Comparison of ENCODE assay signal across 1 cellular context in the genomic region with DNA sequence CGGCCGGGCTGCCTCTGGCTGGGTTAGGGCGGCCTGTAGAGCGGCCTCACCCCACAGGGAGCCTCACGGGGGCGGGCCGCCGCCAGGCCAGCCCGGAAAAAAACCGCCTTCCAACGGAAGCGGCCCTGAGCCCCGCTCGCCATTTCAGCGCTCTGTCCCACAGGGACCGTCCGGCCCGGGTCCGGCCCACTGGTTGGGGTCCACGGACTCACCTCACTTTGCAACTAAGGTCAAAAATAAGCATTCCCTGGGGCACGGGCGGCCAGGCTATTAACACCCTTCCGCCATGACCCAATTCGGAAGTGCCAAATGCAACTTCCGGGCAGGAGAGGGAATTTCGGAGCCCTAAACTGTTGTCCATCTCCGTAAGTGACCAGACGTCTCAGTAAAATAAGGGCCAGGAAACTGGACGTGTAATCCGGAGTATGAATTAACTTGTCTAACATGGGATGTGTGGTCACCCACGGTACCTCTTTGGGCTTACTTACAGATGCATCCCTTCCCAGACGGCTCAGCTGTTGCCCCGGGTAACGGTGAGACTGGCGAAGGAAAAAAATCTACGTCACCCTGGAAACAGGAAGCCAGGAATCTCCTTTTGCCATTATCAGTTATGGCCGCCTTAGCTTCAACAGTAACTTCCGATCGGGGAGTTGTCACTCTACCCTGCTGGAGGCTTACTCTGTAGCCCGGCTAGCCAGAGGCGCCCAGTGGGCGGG.
TF ChIP-seq lines count a peak whose summit lies in the region.

A gene with protein sequence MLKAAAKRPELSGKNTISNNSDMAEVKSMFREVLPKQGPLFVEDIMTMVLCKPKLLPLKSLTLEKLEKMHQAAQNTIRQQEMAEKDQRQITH (minus strand): TSS at position 548 of the 716 bp plus-strand sequence. CDS start 1,023 bp downstream, outside the sequence.

TF ChIP-seq in HepG2, 621 proteins besides CTCF, POLR2A, EP300 and RAD21 (continued from another document and continues in another):
- no peak; the same call in 1 of the 2 replicates for TF ChIP-seq ZNF615 (CRISPR knock-in tag; IDR thresholded peaks at IDR 0.05; ENCODE audit: borderline replicate concordance)
- TF ChIP-seq, protein P1, sequence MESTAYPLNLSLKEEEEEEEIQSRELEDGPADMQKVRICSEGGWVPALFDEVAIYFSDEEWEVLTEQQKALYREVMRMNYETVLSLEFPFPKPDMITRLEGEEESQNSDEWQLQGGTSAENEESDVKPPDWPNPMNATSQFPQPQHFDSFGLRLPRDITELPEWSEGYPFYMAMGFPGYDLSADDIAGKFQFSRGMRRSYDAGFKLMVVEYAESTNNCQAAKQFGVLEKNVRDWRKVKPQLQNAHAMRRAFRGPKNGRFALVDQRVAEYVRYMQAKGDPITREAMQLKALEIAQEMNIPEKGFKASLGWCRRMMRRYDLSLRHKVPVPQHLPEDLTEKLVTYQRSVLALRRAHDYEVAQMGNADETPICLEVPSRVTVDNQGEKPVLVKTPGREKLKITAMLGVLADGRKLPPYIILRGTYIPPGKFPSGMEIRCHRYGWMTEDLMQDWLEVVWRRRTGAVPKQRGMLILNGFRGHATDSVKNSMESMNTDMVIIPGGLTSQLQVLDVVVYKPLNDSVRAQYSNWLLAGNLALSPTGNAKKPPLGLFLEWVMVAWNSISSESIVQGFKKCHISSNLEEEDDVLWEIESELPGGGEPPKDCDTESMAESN (CRISPR knock-in tag; conservative IDR thresholded peaks at IDR 0.05): peak; percentile 74; the same call in 1 of the 2 replicates
- peak; percentile 92 for TF ChIP-seq PHF8 (CRISPR knock-in tag; IDR thresholded peaks at IDR 0.05)
- TF ChIP-seq KAT2B (IDR thresholded peaks at IDR 0.05; ENCODE audit: borderline replicate concordance, low read depth, low read length): no peak
- TF ChIP-seq EED (CRISPR knock-in tag; IDR thresholded peaks at IDR 0.05): peak; percentile 82; the same call in 1 of the 2 replicates
- 0 out of 2 replicates have a peak, but pooled peaks have one; percentile 30 for TF ChIP-seq POLR2AphosphoS2 (IDR thresholded peaks at IDR 0.05; ENCODE audit: low read depth, low read length)
- TF ChIP-seq ZNF781 (CRISPR knock-in tag; IDR thresholded peaks at IDR 0.05; ENCODE audit: borderline replicate concordance, not compliant biosample characterization): no peak
- TF ChIP-seq TP53 (CRISPR knock-in tag; conservative IDR thresholded peaks at IDR 0.05): 0 out of 2 replicates have a peak, but pooled peaks have one; percentile 34
- TF ChIP-seq KDM3A (CRISPR knock-in tag; IDR thresholded peaks at IDR 0.05; ENCODE audit: low read depth): peak; percentile 37
- TF ChIP-seq, protein P2, sequence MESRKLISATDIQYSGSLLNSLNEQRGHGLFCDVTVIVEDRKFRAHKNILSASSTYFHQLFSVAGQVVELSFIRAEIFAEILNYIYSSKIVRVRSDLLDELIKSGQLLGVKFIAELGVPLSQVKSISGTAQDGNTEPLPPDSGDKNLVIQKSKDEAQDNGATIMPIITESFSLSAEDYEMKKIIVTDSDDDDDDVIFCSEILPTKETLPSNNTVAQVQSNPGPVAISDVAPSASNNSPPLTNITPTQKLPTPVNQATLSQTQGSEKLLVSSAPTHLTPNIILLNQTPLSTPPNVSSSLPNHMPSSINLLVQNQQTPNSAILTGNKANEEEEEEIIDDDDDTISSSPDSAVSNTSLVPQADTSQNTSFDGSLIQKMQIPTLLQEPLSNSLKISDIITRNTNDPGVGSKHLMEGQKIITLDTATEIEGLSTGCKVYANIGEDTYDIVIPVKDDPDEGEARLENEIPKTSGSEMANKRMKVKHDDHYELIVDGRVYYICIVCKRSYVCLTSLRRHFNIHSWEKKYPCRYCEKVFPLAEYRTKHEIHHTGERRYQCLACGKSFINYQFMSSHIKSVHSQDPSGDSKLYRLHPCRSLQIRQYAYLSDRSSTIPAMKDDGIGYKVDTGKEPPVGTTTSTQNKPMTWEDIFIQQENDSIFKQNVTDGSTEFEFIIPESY (CRISPR knock-in tag; IDR thresholded peaks at IDR 0.05): 0 out of 2 replicates have a peak, but pooled peaks have one; percentile 9
- peak; percentile 52; the same call in 1 of the 2 replicates for TF ChIP-seq ZNF225 (CRISPR knock-in tag; IDR thresholded peaks at IDR 0.05)
- TF ChIP-seq, protein P3, sequence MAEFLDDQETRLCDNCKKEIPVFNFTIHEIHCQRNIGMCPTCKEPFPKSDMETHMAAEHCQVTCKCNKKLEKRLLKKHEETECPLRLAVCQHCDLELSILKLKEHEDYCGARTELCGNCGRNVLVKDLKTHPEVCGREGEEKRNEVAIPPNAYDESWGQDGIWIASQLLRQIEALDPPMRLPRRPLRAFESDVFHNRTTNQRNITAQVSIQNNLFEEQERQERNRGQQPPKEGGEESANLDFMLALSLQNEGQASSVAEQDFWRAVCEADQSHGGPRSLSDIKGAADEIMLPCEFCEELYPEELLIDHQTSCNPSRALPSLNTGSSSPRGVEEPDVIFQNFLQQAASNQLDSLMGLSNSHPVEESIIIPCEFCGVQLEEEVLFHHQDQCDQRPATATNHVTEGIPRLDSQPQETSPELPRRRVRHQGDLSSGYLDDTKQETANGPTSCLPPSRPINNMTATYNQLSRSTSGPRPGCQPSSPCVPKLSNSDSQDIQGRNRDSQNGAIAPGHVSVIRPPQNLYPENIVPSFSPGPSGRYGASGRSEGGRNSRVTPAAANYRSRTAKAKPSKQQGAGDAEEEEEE (CRISPR knock-in tag; IDR thresholded peaks at IDR 0.05; ENCODE audit: borderline replicate concordance): no peak
- TF ChIP-seq, protein P4, sequence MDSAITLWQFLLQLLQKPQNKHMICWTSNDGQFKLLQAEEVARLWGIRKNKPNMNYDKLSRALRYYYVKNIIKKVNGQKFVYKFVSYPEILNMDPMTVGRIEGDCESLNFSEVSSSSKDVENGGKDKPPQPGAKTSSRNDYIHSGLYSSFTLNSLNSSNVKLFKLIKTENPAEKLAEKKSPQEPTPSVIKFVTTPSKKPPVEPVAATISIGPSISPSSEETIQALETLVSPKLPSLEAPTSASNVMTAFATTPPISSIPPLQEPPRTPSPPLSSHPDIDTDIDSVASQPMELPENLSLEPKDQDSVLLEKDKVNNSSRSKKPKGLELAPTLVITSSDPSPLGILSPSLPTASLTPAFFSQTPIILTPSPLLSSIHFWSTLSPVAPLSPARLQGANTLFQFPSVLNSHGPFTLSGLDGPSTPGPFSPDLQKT (CRISPR knock-in tag; IDR thresholded peaks at IDR 0.05; ENCODE audit: borderline replicate concordance): no peak
- TF ChIP-seq KAT7 (CRISPR knock-in tag; IDR thresholded peaks at IDR 0.05; ENCODE audit: borderline replicate concordance): 0 out of 2 replicates have a peak, but pooled peaks have one; percentile 37
- TF ChIP-seq ZC3H4 (CRISPR knock-in tag; IDR thresholded peaks at IDR 0.05; ENCODE audit: borderline replicate concordance): peak; percentile 59; the same call in 1 of the 2 replicates
- 0 out of 2 replicates have a peak, but pooled peaks have one; percentile 77 for TF ChIP-seq ZNF670 (CRISPR knock-in tag; IDR thresholded peaks at IDR 0.05; ENCODE audit: borderline replicate concordance)
- no peak for TF ChIP-seq SMARCC2 (IDR thresholded peaks at IDR 0.05)
- no peak for TF ChIP-seq ZNF20 (CRISPR knock-in tag; IDR thresholded peaks at IDR 0.05)
- TF ChIP-seq, protein P5, sequence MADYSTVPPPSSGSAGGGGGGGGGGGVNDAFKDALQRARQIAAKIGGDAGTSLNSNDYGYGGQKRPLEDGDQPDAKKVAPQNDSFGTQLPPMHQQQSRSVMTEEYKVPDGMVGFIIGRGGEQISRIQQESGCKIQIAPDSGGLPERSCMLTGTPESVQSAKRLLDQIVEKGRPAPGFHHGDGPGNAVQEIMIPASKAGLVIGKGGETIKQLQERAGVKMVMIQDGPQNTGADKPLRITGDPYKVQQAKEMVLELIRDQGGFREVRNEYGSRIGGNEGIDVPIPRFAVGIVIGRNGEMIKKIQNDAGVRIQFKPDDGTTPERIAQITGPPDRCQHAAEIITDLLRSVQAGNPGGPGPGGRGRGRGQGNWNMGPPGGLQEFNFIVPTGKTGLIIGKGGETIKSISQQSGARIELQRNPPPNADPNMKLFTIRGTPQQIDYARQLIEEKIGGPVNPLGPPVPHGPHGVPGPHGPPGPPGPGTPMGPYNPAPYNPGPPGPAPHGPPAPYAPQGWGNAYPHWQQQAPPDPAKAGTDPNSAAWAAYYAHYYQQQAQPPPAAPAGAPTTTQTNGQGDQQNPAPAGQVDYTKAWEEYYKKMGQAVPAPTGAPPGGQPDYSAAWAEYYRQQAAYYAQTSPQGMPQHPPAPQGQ (CRISPR knock-in tag; IDR thresholded peaks at IDR 0.05; ENCODE audit: borderline replicate concordance): no peak
- TF ChIP-seq, protein P6, sequence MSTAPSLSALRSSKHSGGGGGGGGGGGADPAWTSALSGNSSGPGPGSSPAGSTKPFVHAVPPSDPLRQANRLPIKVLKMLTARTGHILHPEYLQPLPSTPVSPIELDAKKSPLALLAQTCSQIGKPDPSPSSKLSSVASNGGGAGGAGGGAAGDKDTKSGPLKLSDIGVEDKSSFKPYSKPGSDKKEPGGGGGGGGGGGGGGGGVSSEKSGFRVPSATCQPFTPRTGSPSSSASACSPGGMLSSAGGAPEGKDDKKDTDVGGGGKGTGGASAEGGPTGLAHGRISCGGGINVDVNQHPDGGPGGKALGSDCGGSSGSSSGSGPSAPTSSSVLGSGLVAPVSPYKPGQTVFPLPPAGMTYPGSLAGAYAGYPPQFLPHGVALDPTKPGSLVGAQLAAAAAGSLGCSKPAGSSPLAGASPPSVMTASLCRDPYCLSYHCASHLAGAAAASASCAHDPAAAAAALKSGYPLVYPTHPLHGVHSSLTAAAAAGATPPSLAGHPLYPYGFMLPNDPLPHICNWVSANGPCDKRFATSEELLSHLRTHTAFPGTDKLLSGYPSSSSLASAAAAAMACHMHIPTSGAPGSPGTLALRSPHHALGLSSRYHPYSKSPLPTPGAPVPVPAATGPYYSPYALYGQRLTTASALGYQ (CRISPR knock-in tag; IDR thresholded peaks at IDR 0.05): no peak
- TF ChIP-seq MEIS2 (CRISPR knock-in tag; IDR thresholded peaks at IDR 0.05): peak; percentile 5; the same call in 1 of the 2 replicates
- TF ChIP-seq ZBTB1 (CRISPR knock-in tag; IDR thresholded peaks at IDR 0.05; ENCODE audit: borderline replicate concordance): no peak
- no peak for TF ChIP-seq SRSF9 (IDR thresholded peaks at IDR 0.05; ENCODE audit: borderline replicate concordance, insufficient read depth, low read depth, low read length, poor library complexity, severe bottlenecking)
- TF ChIP-seq MTA3 (CRISPR knock-in tag; IDR thresholded peaks at IDR 0.05): no peak
- TF ChIP-seq MATR3 (CRISPR knock-in tag; IDR thresholded peaks at IDR 0.05): no peak
- peak; percentile 90 for TF ChIP-seq RFX5 (IDR thresholded peaks at IDR 0.05; ENCODE audit: low read depth, low read length)
- TF ChIP-seq ZFP90 (CRISPR knock-in tag; IDR thresholded peaks at IDR 0.05; ENCODE audit: borderline replicate concordance): no peak
- TF ChIP-seq FIP1L1 (IDR thresholded peaks at IDR 0.05; ENCODE audit: borderline replicate concordance, insufficient read depth, low read depth, low read length): no peak
- TF ChIP-seq MXI1 (IDR thresholded peaks at IDR 0.05; ENCODE audit: borderline replicate concordance, low read depth, low read length): peak; percentile 58; the same call in 1 of the 3 replicates
- no peak for TF ChIP-seq GPN1 (CRISPR knock-in tag; IDR thresholded peaks at IDR 0.05; ENCODE audit: borderline replicate concordance)
- no peak; the same call in 1 of the 2 replicates for TF ChIP-seq ZNF589 (CRISPR knock-in tag; conservative IDR thresholded peaks at IDR 0.05)
- TF ChIP-seq, protein P7, sequence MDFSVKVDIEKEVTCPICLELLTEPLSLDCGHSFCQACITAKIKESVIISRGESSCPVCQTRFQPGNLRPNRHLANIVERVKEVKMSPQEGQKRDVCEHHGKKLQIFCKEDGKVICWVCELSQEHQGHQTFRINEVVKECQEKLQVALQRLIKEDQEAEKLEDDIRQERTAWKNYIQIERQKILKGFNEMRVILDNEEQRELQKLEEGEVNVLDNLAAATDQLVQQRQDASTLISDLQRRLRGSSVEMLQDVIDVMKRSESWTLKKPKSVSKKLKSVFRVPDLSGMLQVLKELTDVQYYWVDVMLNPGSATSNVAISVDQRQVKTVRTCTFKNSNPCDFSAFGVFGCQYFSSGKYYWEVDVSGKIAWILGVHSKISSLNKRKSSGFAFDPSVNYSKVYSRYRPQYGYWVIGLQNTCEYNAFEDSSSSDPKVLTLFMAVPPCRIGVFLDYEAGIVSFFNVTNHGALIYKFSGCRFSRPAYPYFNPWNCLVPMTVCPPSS (IDR thresholded peaks at IDR 0.05): no peak
- TF ChIP-seq SOX13 (IDR thresholded peaks at IDR 0.05): no peak
- no peak for TF ChIP-seq SOX13 (CRISPR knock-in tag; conservative IDR thresholded peaks at IDR 0.05 in 1 of 2, IDR thresholded peaks at IDR 0.05 in 1 of 2)
- TF ChIP-seq JDP2 (CRISPR knock-in tag; IDR thresholded peaks at IDR 0.05; ENCODE audit: borderline replicate concordance): no peak
- TF ChIP-seq, protein P8, sequence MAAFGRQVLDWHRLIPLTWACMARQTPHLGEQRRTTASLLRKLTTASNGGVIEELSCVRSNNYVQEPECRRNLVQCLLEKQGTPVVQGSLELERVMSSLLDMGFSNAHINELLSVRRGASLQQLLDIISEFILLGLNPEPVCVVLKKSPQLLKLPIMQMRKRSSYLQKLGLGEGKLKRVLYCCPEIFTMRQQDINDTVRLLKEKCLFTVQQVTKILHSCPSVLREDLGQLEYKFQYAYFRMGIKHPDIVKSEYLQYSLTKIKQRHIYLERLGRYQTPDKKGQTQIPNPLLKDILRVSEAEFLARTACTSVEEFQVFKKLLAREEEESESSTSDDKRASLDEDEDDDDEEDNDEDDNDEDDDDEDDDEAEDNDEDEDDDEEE (CRISPR knock-in tag; IDR thresholded peaks at IDR 0.05): no peak
- TF ChIP-seq ZNF24 (IDR thresholded peaks at IDR 0.05): no peak
- no peak for TF ChIP-seq ZNF724P (CRISPR knock-in tag; IDR thresholded peaks at IDR 0.05; ENCODE audit: borderline replicate concordance)
- TF ChIP-seq, protein P9, sequence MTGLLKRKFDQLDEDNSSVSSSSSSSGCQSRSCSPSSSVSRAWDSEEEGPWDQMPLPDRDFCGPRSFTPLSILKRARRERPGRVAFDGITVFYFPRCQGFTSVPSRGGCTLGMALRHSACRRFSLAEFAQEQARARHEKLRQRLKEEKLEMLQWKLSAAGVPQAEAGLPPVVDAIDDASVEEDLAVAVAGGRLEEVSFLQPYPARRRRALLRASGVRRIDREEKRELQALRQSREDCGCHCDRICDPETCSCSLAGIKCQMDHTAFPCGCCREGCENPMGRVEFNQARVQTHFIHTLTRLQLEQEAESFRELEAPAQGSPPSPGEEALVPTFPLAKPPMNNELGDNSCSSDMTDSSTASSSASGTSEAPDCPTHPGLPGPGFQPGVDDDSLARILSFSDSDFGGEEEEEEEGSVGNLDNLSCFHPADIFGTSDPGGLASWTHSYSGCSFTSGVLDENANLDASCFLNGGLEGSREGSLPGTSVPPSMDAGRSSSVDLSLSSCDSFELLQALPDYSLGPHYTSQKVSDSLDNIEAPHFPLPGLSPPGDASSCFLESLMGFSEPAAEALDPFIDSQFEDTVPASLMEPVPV (CRISPR knock-in tag; IDR thresholded peaks at IDR 0.05): peak; percentile 54; the same call in 1 of the 2 replicates
- TF ChIP-seq ZEB1 (IDR thresholded peaks at IDR 0.05; ENCODE audit: insufficient replicate concordance, low read depth): peak; percentile 76
- TF ChIP-seq SSRP1 (CRISPR knock-in tag; IDR thresholded peaks at IDR 0.05): 0 out of 2 replicates have a peak, but pooled peaks have one; percentile 40
- TF ChIP-seq SP2 (CRISPR knock-in tag; IDR thresholded peaks at IDR 0.05): no peak; the same call in none of the 2 replicates
- TF ChIP-seq SPEN (CRISPR knock-in tag; IDR thresholded peaks at IDR 0.05; ENCODE audit: low read depth): no peak
